In genomic region chr17:77140166-77140877, GRCh38 we compare ENCODE assay signal across 8 cellular contexts. TPM values are rescaled to one million over a fixed set of nuclear protein-coding genes. Genes with fewer than 3 reads are reported as not detected.
DNase-seq lines count a peak whose midpoint lies in the region; ATAC-seq and TF ChIP-seq lines count a peak whose summit lies in the region.

No MANE protein-coding gene starts in this region.

- peaks cover 7% of the 10 kb centered on the region for H3K36me3 ChIP-seq in cardiac muscle cell
- no peaks in the 10 kb centered on the region for H3K36me3 ChIP-seq in parathyroid adenoma (ENCODE audit: control insufficient read depth, insufficient read depth, low read length)
- peaks cover 0 to 24% (median 0%) of the 10 kb centered on the region in 3 donors for H3K36me3 ChIP-seq in tibial nerve

- peak; percentile 89 to 98 for TF ChIP-seq EP300 in tibial nerve (IDR thresholded peaks at IDR 0.05)

- DNase-seq in GM12865 (ENCODE audit: low read depth), result peak; percentile 100
- peak; percentile 87 for DNase-seq in NCI-H1105 treated with DMSO at 0.1 percent for 48 hours (lab: John Stamatoyannopoulos, UW)
- DNase-seq in SKM-1 treated with dmso at 0.1 percent for 144 hours (lab: John Stamatoyannopoulos, UW; ENCODE audit: unreplicated experiment), result peak; percentile 98
- DNase-seq in activated naive CD8-positive, alpha-beta T cell treated with anti-CD3 and anti-CD28 coated beads, Interleukin-2, amount 50 U/mL, for 16 hours (ENCODE audit: low read depth, low spot score), result peak; percentile 98
- peak; percentile 99 for DNase-seq in cardiac muscle cell (ENCODE audit: low read depth in 1 of 2, low spot score in 1 of 2)
- peak; percentile 97 to 99 for DNase-seq in tibial nerve (ENCODE audit: low spot score in 2 of 2)

- ATAC-seq in HG02642 (IDR thresholded peaks at IDR 0.05; ENCODE audit: poor library complexity, unreplicated experiment), result peak; percentile 89

- H3K4me1 ChIP-seq in cardiac muscle cell (ENCODE audit: low read depth) (peaks cover 7% of the 10 kb centered on the region), parathyroid adenoma (peaks cover 7% of the 10 kb centered on the region), tibial nerve (peaks cover 0 to 53% (median 17%) of the 10 kb centered on the region in 4 donors)

- peak overlapping the region; percentile 74 for H3K4me2 ChIP-seq in parathyroid adenoma (ENCODE audit: low read length)

- TF ChIP-seq CTCF in GM12865 (IDR thresholded peaks at IDR 0.05; ENCODE audit: insufficient read depth, low read depth, low read length, missing control alignments) (no peak), cardiac muscle cell (IDR thresholded peaks at IDR 0.05; ENCODE audit: low read depth, low read length) (no peak), parathyroid adenoma (IDR thresholded peaks at IDR 0.05) (peak; percentile 6), tibial nerve (IDR thresholded peaks at IDR 0.05) (peak in 2 of 5 experiments; percentile 52 to 62)

- peak overlapping the region; percentile 92 for H2AFZ ChIP-seq in parathyroid adenoma

- H3K27me3 ChIP-seq in cardiac muscle cell (no peaks in the 10 kb centered on the region), parathyroid adenoma (ENCODE audit: control insufficient read depth, insufficient read depth, low read length) (no peaks in the 10 kb centered on the region), tibial nerve (no peaks in the 10 kb centered on the region)

- peak overlapping the region; percentile 86 for H3K27ac ChIP-seq in cardiac muscle cell
- H3K27ac ChIP-seq in parathyroid adenoma, result peak overlapping the region; percentile 87
- peak overlapping the region; percentile 94 to 96 (median 95) for H3K27ac ChIP-seq in tibial nerve

- peak overlapping the region; percentile 43 for H3K4me3 ChIP-seq in GM12865 (ENCODE audit: low read depth, low read length)
- peak overlapping the region; percentile 70 for H3K4me3 ChIP-seq in cardiac muscle cell
- H3K4me3 ChIP-seq in parathyroid adenoma (ENCODE audit: low read depth, low read length), result peak overlapping the region; percentile 61
- peak overlapping the region; percentile 60 to 99 (median 96) for H3K4me3 ChIP-seq in tibial nerve

- peak overlapping the region; percentile 63 for H3K9ac ChIP-seq in parathyroid adenoma

- H3K9me3 ChIP-seq in cardiac muscle cell (ENCODE audit: low read depth) (no peaks in the 10 kb centered on the region), parathyroid adenoma (ENCODE audit: control insufficient read depth, low read length) (no peaks in the 10 kb centered on the region), tibial nerve (no peaks in the 10 kb centered on the region)

- TF ChIP-seq POLR2A in tibial nerve (IDR thresholded peaks at IDR 0.05), result peak; percentile 94 to 98

- H3K79me2 ChIP-seq in parathyroid adenoma, result peaks cover 11% of the 10 kb centered on the region

- WGBS in tibial nerve, 2 donors, result 1% methylated on average over 27 to 57 of the region's 67 CpGs

RNA-seq across cellular contexts. Expression of gene SEC14L1, which starts 0.4 kb away (rescaled TPM):
- 25.5 and 26.0 TPM in 2 replicates for total RNA-seq in cardiac muscle cell
- polyA plus RNA-seq in cardiac muscle cell, result 30.0 and 32.4 TPM in 2 replicates
- total RNA-seq in tibial nerve, result 100 to 1,000 TPM in 2 of 4 donors, 10 to 100 TPM in 2; 51.1 to 113 (median 81.7) TPM

Comparison
In these comparisons a context has a peak if more than half of its experiments do, and no peak if none do; other contexts are left out.
1. Peak in every context shown above with its lines: DNase-seq, ATAC-seq, H3K4me3 ChIP-seq and H3K27ac ChIP-seq.
2. H3K4me3 ChIP-seq: peak in every context shown above with its lines; median percentile 96 in tibial nerve; 70 in cardiac muscle cell; 61 in parathyroid adenoma; 43 in GM12865.